Comparison of ENCODE assay signal across 14 cellular contexts in the genomic region with DNA sequence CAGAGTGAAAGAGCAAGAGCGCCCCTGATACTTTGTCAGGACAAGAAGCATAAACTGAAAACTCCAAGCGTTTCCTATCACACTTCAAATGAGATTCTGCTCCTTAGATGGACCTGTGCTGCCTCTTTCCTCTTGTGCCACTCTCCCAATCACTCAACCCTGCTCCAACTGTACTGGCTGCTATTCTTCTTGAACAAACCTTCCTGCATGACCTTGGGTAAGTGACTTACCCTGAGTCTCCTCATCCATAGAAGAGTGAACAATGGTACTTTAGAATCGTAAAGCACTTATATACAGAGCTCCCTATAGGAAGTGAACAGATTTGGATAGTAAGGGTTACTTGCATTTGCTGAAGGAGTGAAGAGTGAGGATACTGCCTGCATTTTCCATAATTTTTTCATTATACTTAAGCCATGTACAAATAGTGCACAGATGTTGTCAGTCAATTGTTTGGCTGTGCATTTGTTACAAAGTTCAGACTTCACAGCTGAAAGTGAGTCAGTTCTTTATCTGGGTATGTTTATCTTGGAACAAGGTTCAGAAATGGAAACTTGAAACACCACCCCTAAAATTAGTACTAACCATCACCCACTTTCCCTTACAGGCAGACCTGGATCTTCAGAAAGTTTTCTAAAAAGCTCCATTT. TPM values are rescaled to one million over a fixed set of nuclear protein-coding genes. Genes with fewer than 3 reads are reported as not detected.
DNase-seq lines count a peak whose midpoint lies in the region; ATAC-seq and TF ChIP-seq lines count a peak whose summit lies in the region.
"Had no signal": no experiment of that assay in that cellular context is flagged by ENCODE, and none has a peak within 500 bp of the region (broad histone marks: within the 10 kb centered on the region; RNA-seq: fewer than 3 reads in every experiment).

No MANE protein-coding gene starts in this region.

- TF ChIP-seq CTCF in SK-N-SH (IDR thresholded peaks at IDR 0.05) (no peak), brain microvascular endothelial cell (IDR thresholded peaks at IDR 0.05; ENCODE audit: low read depth, low read length, missing control alignments) (no peak), tibial artery (IDR thresholded peaks at IDR 0.05) (no peak)

- H3K9me3 ChIP-seq in SK-N-SH = no peaks in the 10 kb centered on the region
- no peaks in the 10 kb centered on the region for H3K9me3 ChIP-seq in MG63
- no peaks in the 10 kb centered on the region for H3K9me3 ChIP-seq in tibial artery
- H3K9me3 ChIP-seq: HAP-1 had no signal

- H3K4me1 ChIP-seq in SK-N-SH (ENCODE audit: control insufficient read depth in 1 of 2, insufficient read depth in 2 of 2, low read depth in 1 of 2, low read length in 1 of 2) = peaks cover 8 to 18% of the 10 kb centered on the region in 2 experiments; a peak in 3 of 4 replicates
- peaks cover 0 to 53% (median 13%) of the 10 kb centered on the region in 4 donors for H3K4me1 ChIP-seq in tibial artery

- H3K27ac ChIP-seq in SK-N-SH (ENCODE audit: low read depth in 2 of 2, low read length in 1 of 2) (peak overlapping the region in 1 of 2 experiments; percentile 33; a peak in 1 of 4 replicates), brain microvascular endothelial cell (no peak overlapping the region), tibial artery (no peak overlapping the region)
- H3K27ac ChIP-seq: 22Rv1 had no signal

- CTCF ChIA-PET in SK-N-SH (lab: Yijun Ruan, JAX) = interaction anchor here (1.1 to 2.5 kb wide), 2 partner anchors 20 to 129 kb away, joined by 3 to 8 read pairs; a partner anchor contains a TSS

- no peak overlapping the region for H3K4me3 ChIP-seq in SK-N-SH (ENCODE audit: low read depth in 2 of 2, low read length in 1 of 2)
- no peak overlapping the region for H3K4me3 ChIP-seq in brain microvascular endothelial cell (ENCODE audit: low read depth, low read length)
- H3K4me3 ChIP-seq in MG63 = no peak overlapping the region
- no peak overlapping the region for H3K4me3 ChIP-seq in tibial artery
- H3K4me3 ChIP-seq: HAP-1 had no signal

- POLR2A ChIA-PET in SK-N-SH (lab: Yijun Ruan, JAX) = no interaction called here

- peaks cover 48% of the 10 kb centered on the region for H4K20me1 ChIP-seq in SK-N-SH (ENCODE audit: insufficient read depth)

- no peak overlapping the region for H3K9ac ChIP-seq in SK-N-SH

- H3K4me3 Mint-ChIP-seq in stimulated activated memory B cell treated with anti-CD40 and anti-IgM and Interleukin-4, amounts not matched to agents 10 μg/mL and 1 μg/mL and 100 μg/mL, for 72 hours = no peak overlapping the region
- H3K4me3 Mint-ChIP-seq: activated CD4-positive, alpha-beta T cell treated with anti-CD3 and anti-CD28 coated beads, Interleukin-2, amount 10 ng/mL, durations not matched to agents 7 days and 5 days had no signal

- H3K27me3 Mint-ChIP-seq in stimulated activated memory B cell treated with anti-CD40 and anti-IgM and Interleukin-4, amounts not matched to agents 10 μg/mL and 1 μg/mL and 100 μg/mL, for 72 hours = no peaks in the 10 kb centered on the region
- H3K27me3 Mint-ChIP-seq: activated CD4-positive, alpha-beta T cell treated with anti-CD3 and anti-CD28 coated beads, Interleukin-2, amount 10 ng/mL, durations not matched to agents 7 days and 5 days had no signal

- 77% methylated on average over 3 of the region's 3 CpGs for WGBS in SK-N-SH (ENCODE audit: low lambda C conversion rate)

- peak overlapping the region; percentile 17 for H3K27ac Mint-ChIP-seq in stimulated activated memory B cell treated with anti-CD40 and anti-IgM and Interleukin-4, amounts not matched to agents 10 μg/mL and 1 μg/mL and 100 μg/mL, for 72 hours
- H3K27ac Mint-ChIP-seq: activated CD4-positive, alpha-beta T cell treated with anti-CD3 and anti-CD28 coated beads, Interleukin-2, amount 10 ng/mL, durations not matched to agents 7 days and 5 days had no signal

- H2AFZ ChIP-seq in SK-N-SH (ENCODE audit: low read depth) = no peak overlapping the region

- ATAC-seq in SK-N-SH treated with all-trans-retinoic acid at 6 μM for 48 hours (no peak), HG03565 (IDR thresholded peaks at IDR 0.05; ENCODE audit: unreplicated experiment) (no peak)
- ATAC-seq in stimulated activated memory B cell treated with anti-CD40 and anti-IgM and Interleukin-4, amounts not matched to agents 10 μg/mL and 1 μg/mL and 100 μg/mL, for 72 hours = no peak

- H3K4me2 ChIP-seq in SK-N-SH = peak overlapping the region; percentile 56; the same call in 1 of the 2 replicates

- H3K9me2 ChIP-seq in SK-N-SH = no peaks in the 10 kb centered on the region

- no peak for TF ChIP-seq RAD21 in SK-N-SH (IDR thresholded peaks at IDR 0.05; ENCODE audit: low read length)

- H3K9me3 Mint-ChIP-seq in stimulated activated memory B cell treated with anti-CD40 and anti-IgM and Interleukin-4, amounts not matched to agents 10 μg/mL and 1 μg/mL and 100 μg/mL, for 72 hours = no peaks in the 10 kb centered on the region
- H3K9me3 Mint-ChIP-seq: activated CD4-positive, alpha-beta T cell treated with anti-CD3 and anti-CD28 coated beads, Interleukin-2, amount 10 ng/mL, durations not matched to agents 7 days and 5 days had no signal

- H3K27me3 ChIP-seq in SK-N-SH (ENCODE audit: insufficient read depth) = no peaks in the 10 kb centered on the region
- no peaks in the 10 kb centered on the region for H3K27me3 ChIP-seq in brain microvascular endothelial cell (replicated peaks)
- no peaks in the 10 kb centered on the region for H3K27me3 ChIP-seq in MG63
- H3K27me3 ChIP-seq in tibial artery = no peaks in the 10 kb centered on the region

- intact Hi-C loops in tibial artery (cut with DNase I; ENCODE audit: low total_unique reads) = no loop called here

- TF ChIP-seq EP300 in SK-N-SH (IDR thresholded peaks at IDR 0.05; ENCODE audit: borderline replicate concordance in 1 of 2, low read depth in 1 of 2, low read length in 1 of 2) = no peak

- peaks cover 21% of the 10 kb centered on the region for H3K4me1 Mint-ChIP-seq in stimulated activated memory B cell treated with anti-CD40 and anti-IgM and Interleukin-4, amounts not matched to agents 10 μg/mL and 1 μg/mL and 100 μg/mL, for 72 hours
- H3K4me1 Mint-ChIP-seq: activated CD4-positive, alpha-beta T cell treated with anti-CD3 and anti-CD28 coated beads, Interleukin-2, amount 10 ng/mL, durations not matched to agents 7 days and 5 days had no signal

- DNase-seq in SK-N-SH (no peak), brain microvascular endothelial cell (peak; percentile 52), hepatic stellate cell (ENCODE audit: low spot score) (peak; percentile 23), MG63 (no peak), tibial artery (no peak)
- DNase-seq: activated CD4-positive, alpha-beta T cell treated with anti-CD3 and anti-CD28 coated beads, Interleukin-2, amount 10 ng/mL, durations not matched to agents 7 days and 5 days; amniotic stem cell; NCI-H2029 treated with DMSO at 0.1 percent for 48 hours; stimulated activated CD4-positive, alpha-beta T cell treated with anti-CD3 and anti-CD28 coated beads, Interleukin-2, amount 100 ng/mL, for 24 hours had no signal

- peaks cover 10% of the 10 kb centered on the region for H3K36me3 Mint-ChIP-seq in stimulated activated memory B cell treated with anti-CD40 and anti-IgM and Interleukin-4, amounts not matched to agents 10 μg/mL and 1 μg/mL and 100 μg/mL, for 72 hours

- H3K79me2 ChIP-seq in SK-N-SH (ENCODE audit: insufficient read depth) = peaks cover 26% of the 10 kb centered on the region

- H3F3A ChIP-seq in SK-N-SH (replicated peaks; ENCODE audit: insufficient read depth) = peaks cover 35% of the 10 kb centered on the region

- in situ Hi-C loops in brain microvascular endothelial cell (cut with HindIII; ENCODE audit: low pct_ligation_motif_present, low sequenced_read_pairs) = no loop called here

- H3K36me3 ChIP-seq in SK-N-SH (replicated peaks in 1 of 2; ENCODE audit: control insufficient read depth in 1 of 2, insufficient read depth in 2 of 2, low read length in 1 of 2) (peaks cover 44 to 54% of the 10 kb centered on the region in 2 experiments), brain microvascular endothelial cell (replicated peaks) (peaks cover 23% of the 10 kb centered on the region), MG63 (peaks cover 40% of the 10 kb centered on the region), tibial artery (peaks cover 9 to 12% (median 12%) of the 10 kb centered on the region in 3 donors)

TF ChIP-seq in SK-N-SH, 30 proteins besides CTCF, POLR2A, EP300 and RAD21 (continues in another document):
- TF ChIP-seq NRF1 (IDR thresholded peaks at IDR 0.05; ENCODE audit: low read depth, low read length) (no peak), TAF1 (IDR thresholded peaks at IDR 0.05; ENCODE audit: borderline replicate concordance, low read depth, low read length) (no peak)

TF ChIP-seq in SK-N-SH treated with all-trans-retinoic acid at 6 μM for 48 hours, 23 proteins besides CTCF, POLR2A, EP300 and RAD21:
- TF ChIP-seq CSDC2 (CRISPR knock-in tag; IDR thresholded peaks at IDR 0.05) = no peak
TF ChIP-seq in SK-N-SH treated with all-trans-retinoic acid at 6 μM for 48 hours: peak in this region for 0.

RNA-seq across cellular contexts. Expression of a gene that starts 10.8 kb away (rescaled TPM):
- polyA plus RNA-seq in SK-N-SH (2012; rRNA removed) = 5.9 and 9.6 TPM in 2 replicates
- 4.9 and 6.4 TPM in 2 replicates for polyA plus RNA-seq in SK-N-SH (2012; cell fraction: cytosol; rRNA removed)
- 16.2 and 33.1 TPM in 2 replicates for polyA plus RNA-seq in SK-N-SH (2012; cell fraction: nucleus; rRNA removed)
- 4.3 and 5.0 TPM in 2 replicates for total RNA-seq in MG63 (2014; rRNA removed; shearing (Covaris generic); ENCODE audit: low replicate concordance)

RNA-seq across cellular contexts. Expression of a gene that starts 20.4 kb away (rescaled TPM):
- polyA plus RNA-seq in SK-N-SH (2012; rRNA removed) = 16.9 and 21.4 TPM in 2 replicates
- polyA plus RNA-seq in SK-N-SH (2012; cell fraction: cytosol; rRNA removed) = 24.9 and 29.6 TPM in 2 replicates
- 14.1 and 22.9 TPM in 2 replicates for polyA plus RNA-seq in SK-N-SH (2012; cell fraction: nucleus; rRNA removed)
- total RNA-seq in MG63 (2014; rRNA removed; shearing (Covaris generic); ENCODE audit: low replicate concordance) = 32.9 and 49.1 TPM in 2 replicates

Comparison
In these comparisons a context has a peak if more than half of its experiments do, and no peak if none do; other contexts are left out.
1. DNase-seq: peak in brain microvascular endothelial cell (single experiment) and hepatic stellate cell (single experiment); none in SK-N-SH (single experiment), MG63 (single experiment) and tibial artery (0 of 2).